In genomic region chr15:76480267-76480666, GRCh38 we compare ENCODE assay signal across 7 cellular contexts.
"Had no signal": no experiment of that assay in that cellular context is flagged by ENCODE, and none has a peak within 500 bp of the region (broad histone marks: within the 10 kb centered on the region; RNA-seq: fewer than 3 reads in every experiment).

No MANE protein-coding gene starts in this region.

- FAIRE-seq: G401.6, GM12891, GM12892, GM18507, GM19239 had no signal

- DNase-seq: GDM1, GF-D8 had no signal
